In the genomic region with DNA sequence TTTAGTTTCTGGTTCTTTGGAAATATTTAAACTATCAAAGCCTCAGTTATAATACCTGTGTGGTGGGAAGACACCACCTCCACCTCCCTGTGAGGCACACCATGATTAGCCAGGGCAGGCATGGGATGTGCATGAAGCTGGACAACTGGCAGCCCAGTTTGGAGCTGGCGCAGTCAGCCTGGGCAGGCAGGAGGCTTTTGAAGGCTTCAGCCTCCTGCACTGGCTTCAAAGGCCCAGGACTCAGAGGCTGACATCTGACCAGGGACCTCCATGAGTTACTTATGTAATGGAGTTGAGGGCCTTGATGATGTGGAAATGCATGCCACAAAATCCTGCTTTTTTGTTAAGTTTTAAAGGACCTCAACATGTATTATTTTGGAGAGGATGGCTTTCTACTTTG, we compare ENCODE assay signal across 21 cellular contexts. TPM values are rescaled to one million over a fixed set of nuclear protein-coding genes. Genes with fewer than 3 reads are reported as not detected.
DNase-seq lines count a peak whose midpoint lies in the region; ATAC-seq and TF ChIP-seq lines count a peak whose summit lies in the region.
"Had no signal": no experiment of that assay in that cellular context is flagged by ENCODE, and none has a peak within 500 bp of the region (broad histone marks: within the 10 kb centered on the region; RNA-seq: fewer than 3 reads in every experiment).

No MANE protein-coding gene starts in this region.

- H3K4me3 ChIP-seq in right cardiac atrium (ENCODE audit: low read length) (no peak overlapping the region), suprapubic skin (no peak overlapping the region)
- H3K4me3 ChIP-seq: BLaER1, GM12878, HAP-1 had no signal

- intact Hi-C loops in cardiac septum (cut with DNase I) (no loop called here), right cardiac atrium (cut with DNase I) (no loop called here), posterior vena cava (cut with DNase I) (no loop called here)

- TF ChIP-seq POLR2A in suprapubic skin (IDR thresholded peaks at IDR 0.05): no peak

- peaks cover 47% of the 10 kb centered on the region for H3K4me1 Mint-ChIP-seq in glutamatergic neuron (ENCODE audit: low read depth, unreplicated experiment)
- H3K4me1 Mint-ChIP-seq: B cell; CD4-positive, CD25-positive, alpha-beta regulatory T cell had no signal

- TF ChIP-seq CTCF in glutamatergic neuron (IDR thresholded peaks at IDR 0.05; ENCODE audit: partially characterized antibody, unreplicated experiment) (no peak), suprapubic skin (IDR thresholded peaks at IDR 0.05) (no peak)

- no peak for ATAC-seq in right cardiac atrium
- ATAC-seq: CD8-positive, alpha-beta T cell; GM12878 had no signal

- no peak for TF ChIP-seq EP300 in suprapubic skin (IDR thresholded peaks at IDR 0.05)

- no peaks in the 10 kb centered on the region for H3K4me1 ChIP-seq in right cardiac atrium (ENCODE audit: control insufficient read depth, insufficient read depth, low read length)
- no peaks in the 10 kb centered on the region for H3K4me1 ChIP-seq in suprapubic skin
- H3K4me1 ChIP-seq: Caco-2, HAP-1 had no signal

- H3K4me3 Mint-ChIP-seq in glutamatergic neuron (ENCODE audit: unreplicated experiment): no peak overlapping the region
- H3K4me3 Mint-ChIP-seq: B cell; CD4-positive, CD25-positive, alpha-beta regulatory T cell; CD8-positive, alpha-beta T cell had no signal

- peaks cover 30% of the 10 kb centered on the region for H3K36me3 Mint-ChIP-seq in glutamatergic neuron (ENCODE audit: unreplicated experiment)
- H3K36me3 Mint-ChIP-seq: CD4-positive, CD25-positive, alpha-beta regulatory T cell; CD8-positive, alpha-beta T cell had no signal

- peaks cover 8% of the 10 kb centered on the region for H3K9me3 Mint-ChIP-seq in glutamatergic neuron (ENCODE audit: unreplicated experiment)

- no peak overlapping the region for H3K27ac Mint-ChIP-seq in glutamatergic neuron (ENCODE audit: unreplicated experiment)
- H3K27ac Mint-ChIP-seq: B cell; CD4-positive, CD25-positive, alpha-beta regulatory T cell; CD8-positive, alpha-beta T cell had no signal

- WGBS in right cardiac atrium: 2% methylated on average over 1 of the region's 1 CpG
- WGBS in suprapubic skin: 100% methylated on average over 1 of the region's 1 CpG

- H3K27me3 ChIP-seq in right cardiac atrium (ENCODE audit: control insufficient read depth, insufficient read depth) (no peaks in the 10 kb centered on the region), suprapubic skin (no peaks in the 10 kb centered on the region)
- H3K27me3 ChIP-seq: BLaER1 had no signal

- no peaks in the 10 kb centered on the region for H3K36me3 ChIP-seq in suprapubic skin
- H3K36me3 ChIP-seq: HAP-1 had no signal

- H3K9me3 ChIP-seq in right cardiac atrium (ENCODE audit: control insufficient read depth, low read length): no peaks in the 10 kb centered on the region
- no peaks in the 10 kb centered on the region for H3K9me3 ChIP-seq in suprapubic skin
- H3K9me3 ChIP-seq: Caco-2, HAP-1 had no signal

- DNase-seq in cardiac septum (ENCODE audit: low spot score) (peak; percentile 22), right cardiac atrium (no peak), glutamatergic neuron (peak; percentile 10), posterior vena cava (ENCODE audit: low spot score) (peak; percentile 22), suprapubic skin (ENCODE audit: low spot score in 2 of 2) (peak; percentile 41 to 47), NCI-H2171 (lab: John Stamatoyannopoulos, UW) (no peak)
- DNase-seq in activated CD8-positive, alpha-beta memory T cell treated with anti-CD3 and anti-CD28 coated beads for 24 hours: no peak
- DNase-seq in activated T-cell treated with anti-CD3 and anti-CD28 coated beads, Interleukin-2, amount 50 U/mL, for 48 hours: no peak
- DNase-seq: Caco-2; CD4-positive, CD25-positive, alpha-beta regulatory T cell; CD8-positive, alpha-beta T cell; DMS153; DND-41; GDM1; GOT3 had no signal

- peaks cover 7% of the 10 kb centered on the region for H3K27me3 Mint-ChIP-seq in glutamatergic neuron (ENCODE audit: unreplicated experiment)

- no peak overlapping the region for H3K27ac ChIP-seq in right cardiac atrium (ENCODE audit: low read length)
- no peak overlapping the region for H3K27ac ChIP-seq in suprapubic skin
- H3K27ac ChIP-seq: 22Rv1, BLaER1, C4-2B had no signal

RNA-seq across cellular contexts. Expression of a gene that starts 30.3 kb away (rescaled TPM):
- total RNA-seq in cardiac septum (18.9 TPM), right cardiac atrium (1 to 10 TPM; 3.7 to 5.3 (median 4.7) TPM), glutamatergic neuron (ENCODE audit: unreplicated experiment) (552 TPM), posterior vena cava (100 to 1,000 TPM in 1 of 2 donors, 10 to 100 TPM in 1; 70.8 to 122 TPM), suprapubic skin (10 to 100 TPM; 16.2 to 34.4 (median 27.9) TPM)
- polyA plus RNA-seq in right cardiac atrium: 2.9 TPM

Comparison
In these comparisons a context has a peak if more than half of its experiments do, and no peak if none do; other contexts are left out.
1. DNase-seq: peak in cardiac septum (single experiment), glutamatergic neuron (single experiment), posterior vena cava (single experiment) and suprapubic skin (2 of 2); none in right cardiac atrium (0 of 3), NCI-H2171 (single experiment), activated CD8-positive, alpha-beta memory T cell treated with anti-CD3 and anti-CD28 coated beads for 24 hours (single experiment) and activated T-cell treated with anti-CD3 and anti-CD28 coated beads, Interleukin-2, amount 50 U/mL, for 48 hours (0 of 2).